In the genomic region with DNA sequence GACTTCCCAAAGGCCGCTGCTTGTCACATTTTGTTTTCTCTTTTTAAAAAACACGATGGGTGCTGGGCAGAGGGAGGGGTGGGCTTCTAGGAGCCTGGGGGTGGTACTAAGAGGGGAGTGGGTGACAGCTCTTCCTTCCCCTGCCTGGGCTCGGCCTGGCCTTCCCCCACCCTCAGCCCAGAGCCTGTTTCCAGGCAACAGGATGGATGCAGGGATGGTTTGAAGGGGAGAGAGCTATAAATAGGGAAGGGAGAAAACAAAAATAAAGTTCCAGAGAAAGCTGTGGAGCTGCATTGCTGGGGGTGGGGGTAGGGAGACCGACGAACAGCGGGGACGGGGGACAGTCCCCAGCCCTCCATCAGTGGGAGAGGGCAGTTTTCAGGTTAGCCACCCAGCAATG, we compare ENCODE assay signal across 37 cellular contexts. TPM values are rescaled to one million over a fixed set of nuclear protein-coding genes. Genes with fewer than 3 reads are reported as not detected.
"Had no signal": no experiment of that assay in that cellular context is flagged by ENCODE, and none has a peak within 500 bp of the region (broad histone marks: within the 10 kb centered on the region; RNA-seq: fewer than 3 reads in every experiment).

No MANE protein-coding gene starts in this region.

- H3K9ac ChIP-seq: parathyroid adenoma had no signal

- H3K4me2 ChIP-seq: smooth muscle cell had no signal

- H3K36me3 ChIP-seq: heart left ventricle, left lung, lower lobe of right lung, sigmoid colon, stomach, tibial artery, upper lobe of right lung had no signal

- ATAC-seq: esophagus mucosa; heart left ventricle; left lung; lower lobe of right lung; psoas muscle; stimulated activated memory B cell treated with anti-CD40 and anti-IgM and Interleukin-4, amounts not matched to agents 10 μg/mL and 1 μg/mL and 100 μg/mL, for 72 hours; upper lobe of right lung had no signal

- H3K79me2 ChIP-seq: parathyroid adenoma had no signal

- DNase-seq: activated CD4-positive, alpha-beta memory T cell treated with anti-CD3 and anti-CD28 coated beads for 36 hours; activated CD4-positive, alpha-beta T cell treated with anti-CD3 and anti-CD28 coated beads for 4 hours; activated CD8-positive, alpha-beta memory T cell treated with anti-CD3 and anti-CD28 coated beads, Interleukin-2, amount 50 U/mL, for 4 hours; activated gamma-delta T cell; activated naive CD4-positive, alpha-beta T cell treated with anti-CD3 and anti-CD28 coated beads, Interleukin-2, amount 10 ng/mL, durations not matched to agents 7 days and 5 days; activated naive CD8-positive, alpha-beta T cell treated with anti-CD3 and anti-CD28 coated beads, Interleukin-2, amount 10 ng/mL, durations not matched to agents 7 days and 5 days; activated T-cell treated with anti-CD3 and anti-CD28 coated beads, Interleukin-2, amount 50 U/mL, for 1 hour; caudate nucleus; endodermal cell; foreskin fibroblast; heart left ventricle; kidney glomerular epithelial cell; left lung; lower lobe of right lung; mesendoderm; nephron progenitor cell; occipital lobe; psoas muscle; sigmoid colon; stimulated activated CD4-positive, alpha-beta T cell treated with anti-CD3 and anti-CD28 coated beads, Interleukin-1b, Interleukin-23, amount 100 ng/mL, for 48 hours; stimulated activated CD4-positive, alpha-beta T cell treated with anti-CD3 and anti-CD28 coated beads, Interleukin-4, amount 100 ng/mL, for 4 hours; stimulated activated CD8-positive, alpha-beta memory T cell treated with anti-CD3 and anti-CD28 coated beads, Interleukin-4, amount 100 ng/mL, for 48 hours; stomach; SW 1271; T-helper 9 cell; tibial artery; upper lobe of right lung had no signal

- H3K9me3 ChIP-seq: heart left ventricle, left lung, lower lobe of right lung, psoas muscle, sigmoid colon, tibial artery, upper lobe of right lung had no signal

- H3K4me3 ChIP-seq: heart left ventricle, left lung, lower lobe of right lung, psoas muscle, sigmoid colon, smooth muscle cell, stomach, tibial artery, upper lobe of right lung had no signal

- H3K27ac ChIP-seq: heart left ventricle, left lung, lower lobe of right lung, parathyroid adenoma, psoas muscle, sigmoid colon, stomach, tibial artery, upper lobe of right lung, VCaP had no signal

- H2AFZ ChIP-seq: parathyroid adenoma had no signal

RNA-seq across cellular contexts. Expression of a gene that starts 13.8 kb away (rescaled TPM):
- total RNA-seq: activated CD8-positive, alpha-beta memory T cell treated with anti-CD3 and anti-CD28 coated beads for 36 hours; activated T-helper 1 cell treated with anti-CD3 and anti-CD28 coated beads, Interleukin-12 subunit alpha, Interleukin-12 subunit beta, Interleukin-2, Interleukin-4 antibody, amounts not matched to agents 30 ng/mL and 10 ng/mL and 1 ng/mL, durations not matched to agents 14 hours and 24 hours and 36 hours; esophagus mucosa; left lung; lower lobe of right lung; mononuclear cell; stomach; upper lobe of right lung had no signal
- polyA plus RNA-seq: heart left ventricle, stomach had no signal

RNA-seq across cellular contexts. Expression of a gene that starts 14.0 kb away (rescaled TPM):
- total RNA-seq: activated CD4-positive, alpha-beta memory T cell treated with anti-CD3 and anti-CD28 coated beads for 36 hours; activated CD8-positive, alpha-beta memory T cell treated with anti-CD3 and anti-CD28 coated beads for 36 hours; activated naive CD8-positive, alpha-beta T cell treated with anti-CD3 and anti-CD28 coated beads, Interleukin-2, amount 10 ng/mL, durations not matched to agents 7 days and 5 days; activated T-helper 1 cell treated with anti-CD3 and anti-CD28 coated beads, Interleukin-12 subunit alpha, Interleukin-12 subunit beta, Interleukin-2, Interleukin-4 antibody, amounts not matched to agents 30 ng/mL and 10 ng/mL and 1 ng/mL, durations not matched to agents 14 hours and 24 hours and 36 hours; astrocyte; chondrocyte; esophagus mucosa; heart left ventricle; left lung; lower lobe of right lung; occipital lobe; psoas muscle; smooth muscle cell; stomach; upper lobe of right lung had no signal
- polyA plus RNA-seq: heart left ventricle, sigmoid colon, smooth muscle cell, stomach had no signal
